In the genomic region with DNA sequence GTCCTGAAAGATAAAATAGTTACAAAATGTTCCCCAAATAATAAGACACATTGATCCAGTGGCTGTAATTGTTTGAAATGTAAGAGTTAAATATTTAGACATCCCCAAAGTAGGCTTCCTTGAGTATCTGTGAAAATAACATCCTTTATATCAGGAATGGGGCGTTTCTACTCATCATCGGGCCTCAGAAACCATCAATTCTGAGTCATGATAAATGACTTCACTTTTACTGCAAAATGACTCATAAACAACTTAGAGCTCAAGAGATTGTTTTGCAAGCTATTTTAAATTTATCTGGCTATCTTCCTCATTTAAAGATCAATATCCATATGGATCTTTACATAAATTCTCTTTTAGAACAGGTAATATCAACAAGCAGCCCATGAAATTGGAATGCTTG, we compare ENCODE assay signal across 21 cellular contexts.
DNase-seq lines count a peak whose midpoint lies in the region; ATAC-seq and TF ChIP-seq lines count a peak whose summit lies in the region.
"Had no signal": no experiment of that assay in that cellular context is flagged by ENCODE, and none has a peak within 500 bp of the region (broad histone marks: within the 10 kb centered on the region; RNA-seq: fewer than 3 reads in every experiment).

No MANE protein-coding gene starts in this region.

- H3K4me3 ChIP-seq in brain microvascular endothelial cell (ENCODE audit: low read depth, low read length) (no peak overlapping the region), Peyer's patch (no peak overlapping the region), transverse colon (no peak overlapping the region)
- H3K4me3 ChIP-seq: dorsolateral prefrontal cortex, sigmoid colon had no signal

- H3K4me1 ChIP-seq in foreskin keratinocyte (no peaks in the 10 kb centered on the region), Peyer's patch (no peaks in the 10 kb centered on the region), transverse colon (no peaks in the 10 kb centered on the region)
- H3K4me1 ChIP-seq: parathyroid adenoma, sigmoid colon had no signal

- DNase-seq in AG08395 (ENCODE audit: low spot score) (peak; percentile 13), HT1080 (ENCODE audit: low read depth) (peak; percentile 72), amniotic epithelial cell (ENCODE audit: low read depth) (peak; percentile 29), foreskin keratinocyte (peak; percentile 36 to 64), brain microvascular endothelial cell (no peak), Peyer's patch (no peak), transverse colon (no peak), GM20000 (ENCODE audit: low spot score) (no peak)
- DNase-seq: activated CD4-positive, alpha-beta memory T cell treated with anti-CD3 and anti-CD28 coated beads for 36 hours; activated CD4-positive, CD25-positive, alpha-beta regulatory T cell; activated gamma-delta T cell; CD8-positive, alpha-beta memory T cell; DMS79; dorsolateral prefrontal cortex; left colon; NCI-H1694; sigmoid colon; stimulated activated CD4-positive, alpha-beta T cell treated with anti-CD3 and anti-CD28 coated beads, Interleukin-1b, Interleukin-23, amount 100 ng/mL, for 48 hours; stimulated activated naive B cell treated with anti-CD40 and anti-IgM and Interleukin-4, amounts not matched to agents 10 μg/mL and 1 μg/mL and 100 μg/mL, for 72 hours; T-helper 9 cell had no signal

- in situ Hi-C loops in brain microvascular endothelial cell (cut with HindIII; ENCODE audit: low pct_ligation_motif_present, low sequenced_read_pairs), result no loop called here
- in situ Hi-C loops in transverse colon (cut with MboI; ENCODE audit: low pct_ligation_motif_present in 1 of 4, low pct_unique_long_range_greater_than_20kb in 1 of 4, low sequenced_read_pairs in 3 of 4), result no loop called here

- no peak overlapping the region for H3K27ac ChIP-seq in foreskin keratinocyte
- H3K27ac ChIP-seq in brain microvascular endothelial cell, result no peak overlapping the region
- no peak overlapping the region for H3K27ac ChIP-seq in Peyer's patch
- H3K27ac ChIP-seq in transverse colon, result no peak overlapping the region
- H3K27ac ChIP-seq: dorsolateral prefrontal cortex, parathyroid adenoma, sigmoid colon had no signal

- H3K27me3 ChIP-seq in foreskin keratinocyte, result no peaks in the 10 kb centered on the region
- H3K27me3 ChIP-seq in brain microvascular endothelial cell (replicated peaks), result no peaks in the 10 kb centered on the region
- no peaks in the 10 kb centered on the region for H3K27me3 ChIP-seq in Peyer's patch
- H3K27me3 ChIP-seq in transverse colon, result no peaks in the 10 kb centered on the region
- H3K27me3 ChIP-seq: sigmoid colon had no signal

- no peaks in the 10 kb centered on the region for H3K36me3 ChIP-seq in brain microvascular endothelial cell (replicated peaks)
- no peaks in the 10 kb centered on the region for H3K36me3 ChIP-seq in Peyer's patch
- H3K36me3 ChIP-seq in transverse colon, result no peaks in the 10 kb centered on the region
- H3K36me3 ChIP-seq: sigmoid colon had no signal

- TF ChIP-seq CTCF in foreskin keratinocyte (conservative IDR thresholded peaks at IDR 0.05), result no peak
- TF ChIP-seq CTCF in brain microvascular endothelial cell (IDR thresholded peaks at IDR 0.05; ENCODE audit: low read depth, low read length, missing control alignments), result no peak
- no peak for TF ChIP-seq CTCF in Peyer's patch (IDR thresholded peaks at IDR 0.05)
- no peak for TF ChIP-seq CTCF in transverse colon (IDR thresholded peaks at IDR 0.05)
- no peak for TF ChIP-seq CTCF in GM20000 (IDR thresholded peaks at IDR 0.05; ENCODE audit: extremely low read depth, missing control alignments)

- TF ChIP-seq POLR2A in Peyer's patch (IDR thresholded peaks at IDR 0.05), result no peak
- TF ChIP-seq POLR2A in transverse colon (IDR thresholded peaks at IDR 0.05), result no peak

- H3K9me3 ChIP-seq in Peyer's patch (no peaks in the 10 kb centered on the region), transverse colon (no peaks in the 10 kb centered on the region)
- H3K9me3 ChIP-seq: sigmoid colon had no signal

- 40 to 53% methylated on average over 1 to 2 of the region's 2 CpGs for whole genome bisulfite sequencing in transverse colon (ENCODE audit: low coverage in 1 of 2), 2 donors

- peak; percentile 87 for ATAC-seq in foreskin keratinocyte
- ATAC-seq: left colon; stimulated activated naive B cell treated with anti-CD40 and anti-IgM and Interleukin-4, amounts not matched to agents 10 μg/mL and 1 μg/mL and 100 μg/mL, for 72 hours had no signal

- no peak for TF ChIP-seq EP300 in transverse colon (IDR thresholded peaks at IDR 0.05; ENCODE audit: low read depth)

- intact Hi-C loops in transverse colon (cut with DNase I; ENCODE audit: low total_unique reads), result no loop called here

Comparison
In these comparisons a context has a peak if more than half of its experiments do, and no peak if none do; other contexts are left out.
1. DNase-seq: peak in AG08395 (single experiment), HT1080 (single experiment), amniotic epithelial cell (single experiment) and foreskin keratinocyte (2 of 2); none in brain microvascular endothelial cell (single experiment), Peyer's patch (0 of 3), transverse colon (single experiment) and GM20000 (single experiment).